In the genomic region with DNA sequence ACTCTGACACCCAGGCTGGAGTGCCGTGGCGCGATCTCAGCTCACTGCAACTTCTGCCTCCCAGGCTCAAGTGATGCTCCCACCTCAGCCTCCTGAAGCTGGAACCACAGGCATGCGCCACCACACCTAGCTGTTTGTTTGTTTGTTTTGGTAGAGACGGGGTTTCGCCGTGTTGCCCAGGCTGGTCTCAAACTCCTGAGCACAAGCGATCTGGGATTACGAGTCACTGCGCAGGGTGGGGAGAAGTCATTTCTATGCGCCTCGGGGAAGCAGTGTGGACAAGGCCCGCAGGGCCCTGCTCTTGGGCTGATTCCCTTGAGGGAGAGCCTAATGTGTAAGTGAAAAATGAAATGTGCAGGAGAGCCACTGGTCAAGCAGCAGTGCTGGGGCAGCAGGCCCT, we compare ENCODE assay signal across 34 cellular contexts. TPM values are rescaled to one million over a fixed set of nuclear protein-coding genes. Genes with fewer than 3 reads are reported as not detected.
"Had no signal": no experiment of that assay in that cellular context is flagged by ENCODE, and none has a peak within 500 bp of the region (broad histone marks: within the 10 kb centered on the region; RNA-seq: fewer than 3 reads in every experiment).

No MANE protein-coding gene starts in this region.

- H3K36me3 ChIP-seq: ascending aorta, breast epithelium, cardiac muscle cell, esophagus muscularis mucosa, gastrocnemius medialis, heart left ventricle, WERI-Rb-1 had no signal

- H3K27ac ChIP-seq: ascending aorta, breast epithelium, cardiac muscle cell, coronary artery, dorsolateral prefrontal cortex, esophagus muscularis mucosa, foreskin keratinocyte, gastrocnemius medialis, heart left ventricle, WERI-Rb-1 had no signal

- H3K27me3 Mint-ChIP-seq: dendritic cell treated with granulocyte-macrophage colony-stimulating factor and Interleukin-4, amounts not matched to agents 40 ng/mL and 50 ng/mL, for 4 days had no signal

- H3K4me1 ChIP-seq: breast epithelium, gastrocnemius medialis had no signal

- H3K4me1 Mint-ChIP-seq: activated B cell treated with CpG ODN at 0.5 μM for 24 hours; activated naive CD4-positive, alpha-beta T cell treated with anti-CD3 and anti-CD28 coated beads, Interleukin-2, amount 10 ng/mL, durations not matched to agents 7 days and 5 days; activated naive CD8-positive, alpha-beta T cell treated with anti-CD3 and anti-CD28 coated beads, Interleukin-2, amount 10 ng/mL, durations not matched to agents 7 days and 5 days; T-cell had no signal

- H3K27me3 ChIP-seq: ascending aorta, breast epithelium, cardiac muscle cell, heart left ventricle had no signal

- DNase-seq: activated B cell treated with CpG ODN at 0.5 μM for 24 hours; activated CD4-positive, alpha-beta T cell treated with anti-CD3 and anti-CD28 coated beads for 48 hours; activated CD4-positive, alpha-beta T cell treated with anti-CD3 and anti-CD28 coated beads, Interleukin-2, amount 50 U/mL, for 1 hour; activated CD4-positive, alpha-beta T cell treated with anti-CD3 and anti-CD28 coated beads, Interleukin-2, amount 50 U/mL, for 48 hours; activated CD8-positive, alpha-beta memory T cell treated with anti-CD3 and anti-CD28 coated beads for 24 hours; activated CD8-positive, alpha-beta T cell treated with anti-CD3 and anti-CD28 coated beads for 36 hours; activated gamma-delta T cell; activated naive CD4-positive, alpha-beta T cell; activated naive CD4-positive, alpha-beta T cell treated with anti-CD3 and anti-CD28 coated beads, Interleukin-2, amount 10 ng/mL, durations not matched to agents 7 days and 5 days; activated naive CD8-positive, alpha-beta T cell treated with anti-CD3 and anti-CD28 coated beads, Interleukin-2, amount 10 ng/mL, durations not matched to agents 7 days and 5 days; activated T-cell treated with anti-CD3 and anti-CD28 coated beads, Interleukin-2, amount 50 U/mL, for 4 hours; central memory CD4-positive, alpha-beta T cell; cerebellar nuclear complex; dorsolateral prefrontal cortex; effector memory CD4-positive, alpha-beta T cell; erythroblast; foreskin keratinocyte; gastrocnemius medialis; glutamatergic neuron; T-cell; T1000; WERI-Rb-1 had no signal

- H3K4me3 Mint-ChIP-seq: activated B cell treated with CpG ODN at 0.5 μM for 24 hours; activated CD8-positive, alpha-beta T cell treated with anti-CD3 and anti-CD28 coated beads for 36 hours; activated naive CD4-positive, alpha-beta T cell treated with anti-CD3 and anti-CD28 coated beads, Interleukin-2, amount 10 ng/mL, durations not matched to agents 7 days and 5 days; activated naive CD8-positive, alpha-beta T cell treated with anti-CD3 and anti-CD28 coated beads, Interleukin-2, amount 10 ng/mL, durations not matched to agents 7 days and 5 days; activated T-cell treated with anti-CD3 and anti-CD28 coated beads, Interleukin-2, amount 50 U/mL, for 4 hours; brain; dendritic cell treated with granulocyte-macrophage colony-stimulating factor and Interleukin-4, amounts not matched to agents 40 ng/mL and 50 ng/mL, for 4 days; T-cell; T-helper 1 cell treated with Interleukin-12 subunit alpha and Interleukin-12 subunit beta and Interleukin-4 antibody, amounts not matched to agents 30 μg/mL and 1 μg/mL, for 36 hours had no signal

- H3K4me3 ChIP-seq: ascending aorta, breast epithelium, cardiac muscle cell, coronary artery, dorsolateral prefrontal cortex, esophagus muscularis mucosa, gastrocnemius medialis, heart left ventricle had no signal

- H3K9me3 ChIP-seq: ascending aorta, breast epithelium, esophagus muscularis mucosa, gastrocnemius medialis, heart left ventricle had no signal

- H3K9me3 Mint-ChIP-seq: activated B cell treated with CpG ODN at 0.5 μM for 24 hours; activated CD8-positive, alpha-beta T cell treated with anti-CD3 and anti-CD28 coated beads for 36 hours; activated naive CD4-positive, alpha-beta T cell treated with anti-CD3 and anti-CD28 coated beads, Interleukin-2, amount 10 ng/mL, durations not matched to agents 7 days and 5 days; activated naive CD4-positive, alpha-beta T cell treated with anti-CD3 and anti-CD28 coated beads, Interleukin-2, amount 50 U/mL, for 72 hours; activated naive CD8-positive, alpha-beta T cell treated with anti-CD3 and anti-CD28 coated beads, Interleukin-2, amount 10 ng/mL, durations not matched to agents 7 days and 5 days; activated T-cell treated with anti-CD3 and anti-CD28 coated beads, Interleukin-2, amount 50 U/mL, for 4 hours; dendritic cell treated with granulocyte-macrophage colony-stimulating factor and Interleukin-4, amounts not matched to agents 40 ng/mL and 50 ng/mL, for 4 days; T-cell; T-helper 1 cell treated with Interleukin-12 subunit alpha and Interleukin-12 subunit beta and Interleukin-4 antibody, amounts not matched to agents 30 μg/mL and 1 μg/mL, for 36 hours had no signal

- H3K36me3 Mint-ChIP-seq: activated naive CD4-positive, alpha-beta T cell treated with anti-CD3 and anti-CD28 coated beads, Interleukin-2, amount 10 ng/mL, durations not matched to agents 7 days and 5 days; activated naive CD4-positive, alpha-beta T cell treated with anti-CD3 and anti-CD28 coated beads, Interleukin-2, amount 50 U/mL, for 72 hours; activated naive CD8-positive, alpha-beta T cell treated with anti-CD3 and anti-CD28 coated beads, Interleukin-2, amount 10 ng/mL, durations not matched to agents 7 days and 5 days; brain; T-cell had no signal

- ATAC-seq: activated CD4-positive, CD25-positive, alpha-beta regulatory T cell treated with anti-CD3 and anti-CD28 coated beads, Interleukin-2, amount 50 U/mL, for 24 hours; activated CD8-positive, alpha-beta T cell treated with anti-CD3 and anti-CD28 coated beads for 36 hours; activated naive CD4-positive, alpha-beta T cell treated with anti-CD3 and anti-CD28 coated beads, Interleukin-2, amount 50 U/mL, for 72 hours; activated T-cell treated with anti-CD3 and anti-CD28 coated beads, Interleukin-2, amount 50 U/mL, for 4 hours; foreskin keratinocyte; gastrocnemius medialis; heart left ventricle; T-cell had no signal

- H3K27ac Mint-ChIP-seq: activated B cell treated with CpG ODN at 0.5 μM for 24 hours; activated CD8-positive, alpha-beta T cell treated with anti-CD3 and anti-CD28 coated beads for 36 hours; activated naive CD4-positive, alpha-beta T cell treated with anti-CD3 and anti-CD28 coated beads, Interleukin-2, amount 10 ng/mL, durations not matched to agents 7 days and 5 days; activated naive CD4-positive, alpha-beta T cell treated with anti-CD3 and anti-CD28 coated beads, Interleukin-2, amount 50 U/mL, for 72 hours; activated naive CD8-positive, alpha-beta T cell treated with anti-CD3 and anti-CD28 coated beads, Interleukin-2, amount 10 ng/mL, durations not matched to agents 7 days and 5 days; brain; dendritic cell treated with granulocyte-macrophage colony-stimulating factor and Interleukin-4, amounts not matched to agents 40 ng/mL and 50 ng/mL, for 4 days; T-cell; T-helper 1 cell treated with Interleukin-12 subunit alpha and Interleukin-12 subunit beta and Interleukin-4 antibody, amounts not matched to agents 30 μg/mL and 1 μg/mL, for 36 hours had no signal

RNA-seq across cellular contexts. Expression of gene SEPTIN5, which starts 19.6 kb away (rescaled TPM):
- total RNA-seq: activated B cell treated with CpG ODN at 0.5 μM for 24 hours; activated naive CD8-positive, alpha-beta T cell treated with anti-CD3 and anti-CD28 coated beads, Interleukin-2, amount 10 ng/mL, durations not matched to agents 7 days and 5 days; T-helper 2 cell treated with Interferon-gamma antibody and Interleukin-4, amounts not matched to agents 100 ng/mL and 5 ng/mL, for 36 hours had no signal

RNA-seq across cellular contexts. Expression of gene GP1BB, which starts 28.6 kb away (rescaled TPM):
- total RNA-seq: activated B cell treated with CpG ODN at 0.5 μM for 24 hours; activated CD8-positive, alpha-beta T cell treated with anti-CD3 and anti-CD28 coated beads for 36 hours; activated naive CD4-positive, alpha-beta T cell treated with anti-CD3 and anti-CD28 coated beads, Interleukin-2, amount 50 U/mL, for 72 hours; activated naive CD8-positive, alpha-beta T cell treated with anti-CD3 and anti-CD28 coated beads, Interleukin-2, amount 10 ng/mL, durations not matched to agents 7 days and 5 days; T-helper 2 cell treated with Interferon-gamma antibody and Interleukin-4, amounts not matched to agents 100 ng/mL and 5 ng/mL, for 36 hours had no signal
